8 cellular contexts compared by ENCODE assay signal in genomic region chr12:55972906-55973597, GRCh38. TPM values are rescaled to one million over a fixed set of nuclear protein-coding genes. Genes with fewer than 3 reads are reported as not detected.
A peak's percentile ranks its signal among the peaks of the same experiment; 100 is the strongest.
DNase-seq lines count a peak whose midpoint lies in the region; ATAC-seq and TF ChIP-seq lines count a peak whose summit lies in the region.

No MANE protein-coding gene starts in this region.

- ATAC-seq in SK-N-SH treated with all-trans-retinoic acid at 6 μM for 48 hours (peak; percentile 1; the same call in 1 of the 3 replicates), GM19452 (IDR thresholded peaks at IDR 0.05; ENCODE audit: unreplicated experiment) (no peak), GM18858 (IDR thresholded peaks at IDR 0.05; ENCODE audit: unreplicated experiment) (no peak), HG02870 (IDR thresholded peaks at IDR 0.05; ENCODE audit: unreplicated experiment) (no peak)

- no peaks in the 10 kb centered on the region for H3K9me3 ChIP-seq in right atrium auricular region
- no peaks in the 10 kb centered on the region for H3K9me3 ChIP-seq in suprapubic skin

- H3K4me1 ChIP-seq in right atrium auricular region (peaks cover 0 to 27% of the 10 kb centered on the region in 2 donors), suprapubic skin (peaks cover 40% of the 10 kb centered on the region)

- no peaks in the 10 kb centered on the region for H3K36me3 ChIP-seq in right atrium auricular region
- no peaks in the 10 kb centered on the region for H3K36me3 ChIP-seq in suprapubic skin

- DNase-seq in NCI-H146 (lab: John Stamatoyannopoulos, UW) (peak; percentile 38), NCI-H146 treated with DMSO at 0.1 percent for 48 hours (lab: John Stamatoyannopoulos, UW; ENCODE audit: unreplicated experiment) (no peak), right atrium auricular region (ENCODE audit: low spot score) (no peak), suprapubic skin (ENCODE audit: low spot score in 2 of 2) (no peak)

- TF ChIP-seq CTCF in right atrium auricular region (IDR thresholded peaks at IDR 0.05) (no peak), suprapubic skin (IDR thresholded peaks at IDR 0.05) (no peak)

- H3K4me3 ChIP-seq in right atrium auricular region (peak overlapping the region; percentile 61 to 66), suprapubic skin (peak overlapping the region; percentile 84)

- WGBS in suprapubic skin, result under 1% methylated on average over 18 of the region's 18 CpGs

- H3K27me3 ChIP-seq in right atrium auricular region (no peaks in the 10 kb centered on the region), suprapubic skin (no peaks in the 10 kb centered on the region)

- no peak for TF ChIP-seq EP300 in suprapubic skin (IDR thresholded peaks at IDR 0.05)

- H3K27ac ChIP-seq in right atrium auricular region (peak overlapping the region; percentile 93 to 95), suprapubic skin (peak overlapping the region; percentile 92)

- TF ChIP-seq POLR2A in suprapubic skin (IDR thresholded peaks at IDR 0.05), result peak in 1 of 2 donors; percentile 75

TF ChIP-seq in SK-N-SH treated with all-trans-retinoic acid at 6 μM for 48 hours, 23 proteins besides CTCF, POLR2A, EP300 and RAD21:
- TF ChIP-seq TSHZ2 (CRISPR knock-in tag; IDR thresholded peaks at IDR 0.05), result no peak

RNA-seq across cellular contexts. Expression of gene RAB5B, which starts 0.8 kb away (rescaled TPM):
- total RNA-seq in right atrium auricular region (100 to 1,000 TPM in 1 of 2 donors, 10 to 100 TPM in 1; 93.5 to 108 TPM), suprapubic skin (100 to 1,000 TPM in 3 of 4 donors, 10 to 100 TPM in 1; 97.1 to 143 (median 114) TPM)

RNA-seq across cellular contexts. Expression of gene CDK2, which starts 6.4 kb away (rescaled TPM):
- total RNA-seq in right atrium auricular region (10 to 100 TPM in 1 of 2 donors, 1 to 10 TPM in 1; 5.4 to 13.8 TPM), suprapubic skin (10 to 100 TPM; 18.4 to 33.2 (median 28.6) TPM)

RNA-seq across cellular contexts. Expression of gene PMEL, which starts 7.2 kb away (rescaled TPM):
- 1 to 10 TPM in 1 of 2 donors, under 1 TPM in 1; 0.67 to 1.1 TPM for total RNA-seq in right atrium auricular region
- total RNA-seq in suprapubic skin, result 100 to 1,000 TPM in 1 of 4 donors, 10 to 100 TPM in 3; 54.4 to 188 (median 71.7) TPM

RNA-seq across cellular contexts. Expression of gene SUOX, which starts 24.0 kb away (rescaled TPM):
- total RNA-seq in right atrium auricular region (10 to 100 TPM; 23.9 to 37.7 TPM), suprapubic skin (10 to 100 TPM; 18.7 to 25.6 (median 22.9) TPM)

RNA-seq across cellular contexts. Expression of gene DGKA, which starts 42.1 kb away (rescaled TPM):
- 10 to 100 TPM in 1 of 2 donors, 1 to 10 TPM in 1; 7.3 to 22.8 TPM for total RNA-seq in right atrium auricular region
- total RNA-seq in suprapubic skin, result 100 to 1,000 TPM; 185 to 556 (median 198) TPM

Comparison
In these comparisons a context has a peak if more than half of its experiments do, and no peak if none do; other contexts are left out.
1. RNA of gene PMEL, which starts 7.2 kb away (total RNA-seq): 54.4 to 188 TPM in suprapubic skin; 0.67 to 1.1 TPM in right atrium auricular region; every median in the first group is over 10 times any median in the second.